In genomic region chr20:59836768-59837167, GRCh38 we compare ENCODE assay signal across 13 cellular contexts.
DNase-seq lines count a peak whose midpoint lies in the region; ATAC-seq and TF ChIP-seq lines count a peak whose summit lies in the region.
"Had no signal": no experiment of that assay in that cellular context is flagged by ENCODE, and none has a peak within 500 bp of the region (broad histone marks: within the 10 kb centered on the region; RNA-seq: fewer than 3 reads in every experiment).

No MANE protein-coding gene starts in this region.

- no peaks in the 10 kb centered on the region for H3K27me3 ChIP-seq in breast epithelium

- H3K27ac Mint-ChIP-seq in MCF 10A (ENCODE audit: low read depth, unreplicated experiment) (peak overlapping the region; percentile 53), glutamatergic neuron (ENCODE audit: unreplicated experiment) (no peak overlapping the region), type B pancreatic cell (no peak overlapping the region)

- POLR2A ChIA-PET in MCF 10A (lab: Yijun Ruan, JAX), result interaction anchor here (0.5 to 8.9 kb wide), 12 partner anchors 10 to 827 kb away, joined by 3 to 146 read pairs (median 6); partner anchors contain the start of genes FAM217B and PPP1R3D

- peak overlapping the region; percentile 78 for H3K4me3 Mint-ChIP-seq in MCF 10A (ENCODE audit: unreplicated experiment)
- peak overlapping the region; percentile 23 for H3K4me3 Mint-ChIP-seq in glutamatergic neuron (ENCODE audit: unreplicated experiment)
- peak overlapping the region; percentile 73 for H3K4me3 Mint-ChIP-seq in type B pancreatic cell

- DNase-seq in MCF 10A (ENCODE audit: unreplicated experiment), result peak; percentile 20
- no peak for DNase-seq in breast epithelium (ENCODE audit: low spot score in 2 of 2)
- peak; percentile 9 for DNase-seq in NCI-H345 treated with DMSO at 0.1 percent for 48 hours (lab: John Stamatoyannopoulos, UW; ENCODE audit: unreplicated experiment)
- DNase-seq in glutamatergic neuron, result no peak
- no peak for DNase-seq in type B pancreatic cell (ENCODE audit: extremely low spot score, unreplicated experiment)
- DNase-seq in stimulated activated CD4-positive, alpha-beta T cell treated with anti-CD3 and anti-CD28 coated beads, Interleukin-2, amount 100 ng/mL, for 24 hours, result no peak
- DNase-seq in amniotic stem cell (lab: John Stamatoyannopoulos, UW), result no peak
- DNase-seq: activated T-cell treated with anti-CD3 and anti-CD28 coated beads, Interleukin-2, amount 50 U/mL, for 1 hour; adrenal gland; occipital lobe; spleen; tibial artery had no signal

- H3K9me3 Mint-ChIP-seq in MCF 10A (ENCODE audit: unreplicated experiment) (no peaks in the 10 kb centered on the region), glutamatergic neuron (ENCODE audit: unreplicated experiment) (peaks cover 2% of the 10 kb centered on the region), type B pancreatic cell (no peaks in the 10 kb centered on the region)

- no peak for TF ChIP-seq POLR2A in breast epithelium (IDR thresholded peaks at IDR 0.05)

- H3K36me3 Mint-ChIP-seq in MCF 10A (ENCODE audit: insufficient read depth, unreplicated experiment), result peaks cover 52% of the 10 kb centered on the region
- H3K36me3 Mint-ChIP-seq in glutamatergic neuron (ENCODE audit: unreplicated experiment), result no peaks in the 10 kb centered on the region
- no peaks in the 10 kb centered on the region for H3K36me3 Mint-ChIP-seq in type B pancreatic cell

- H3K4me1 Mint-ChIP-seq in MCF 10A (ENCODE audit: insufficient read depth, unreplicated experiment) (peaks cover 57% of the 10 kb centered on the region), glutamatergic neuron (ENCODE audit: low read depth, unreplicated experiment) (peaks cover 37% of the 10 kb centered on the region), type B pancreatic cell (ENCODE audit: unreplicated experiment) (peaks cover 20% of the 10 kb centered on the region)

- no peak for TF ChIP-seq CTCF in MCF 10A (IDR thresholded peaks at IDR 0.05; ENCODE audit: unreplicated experiment)
- TF ChIP-seq CTCF in breast epithelium (IDR thresholded peaks at IDR 0.05), result no peak
- TF ChIP-seq CTCF in glutamatergic neuron (IDR thresholded peaks at IDR 0.05; ENCODE audit: partially characterized antibody, unreplicated experiment), result no peak
- TF ChIP-seq CTCF in type B pancreatic cell (conservative IDR thresholded peaks at IDR 0.05), result no peak

- BruUV-seq in MCF 10A (replicated peaks; lab: Mats Ljungman, UMichigan), result no TSS peak

- peaks cover 0 to 14% of the 10 kb centered on the region in 2 donors for H3K4me1 ChIP-seq in breast epithelium

- intact Hi-C loops in MCF 10A (cut with micrococcal nuclease) (loop anchor here (5.0 kb wide), 1 partner anchor 106 kb away; the partner anchor contains the start of genes FAM217B and PPP1R3D), breast epithelium (cut with DNase I; ENCODE audit: low total_unique reads) (no loop called here)

- CTCF ChIA-PET in MCF 10A (lab: Yijun Ruan, JAX), result interaction anchor here (0.5 to 31.9 kb wide), 14 partner anchors 11 to 266 kb away, joined by 3 to 929 read pairs (median 4); no protein-coding TSS in a partner anchor

- no peak overlapping the region for H3K27ac ChIP-seq in breast epithelium
- H3K27ac ChIP-seq: tibial artery had no signal

- ATAC-seq in HG03460 (IDR thresholded peaks at IDR 0.05; ENCODE audit: unreplicated experiment), result no peak

- no peaks in the 10 kb centered on the region for H3K36me3 ChIP-seq in breast epithelium
- H3K36me3 ChIP-seq: adrenal gland, spleen, tibial artery had no signal

- H3K9me3 ChIP-seq in breast epithelium, result no peaks in the 10 kb centered on the region
- H3K9me3 ChIP-seq: adrenal gland, spleen, tibial artery had no signal

- H3K4me3 ChIP-seq in breast epithelium, result no peak overlapping the region
- H3K4me3 ChIP-seq: adrenal gland had no signal

- H3K27me3 Mint-ChIP-seq in MCF 10A (ENCODE audit: insufficient read depth, unreplicated experiment) (no peaks in the 10 kb centered on the region), glutamatergic neuron (ENCODE audit: unreplicated experiment) (no peaks in the 10 kb centered on the region), type B pancreatic cell (peaks cover 56% of the 10 kb centered on the region)

Comparison
In these comparisons a context has a peak if more than half of its experiments do, and no peak if none do; other contexts are left out.
1. DNase-seq: peak in MCF 10A (single experiment) and NCI-H345 treated with DMSO at 0.1 percent for 48 hours (single experiment); none in breast epithelium (0 of 2), glutamatergic neuron (single experiment), type B pancreatic cell (single experiment), stimulated activated CD4-positive, alpha-beta T cell treated with anti-CD3 and anti-CD28 coated beads, Interleukin-2, amount 100 ng/mL, for 24 hours (0 of 2) and amniotic stem cell (single experiment).
2. H3K4me3 Mint-ChIP-seq: peak in every context shown above with its lines; median percentile 78 in MCF 10A; 73 in type B pancreatic cell; 23 in glutamatergic neuron.